8 cellular contexts compared by ENCODE assay signal in the genomic region with DNA sequence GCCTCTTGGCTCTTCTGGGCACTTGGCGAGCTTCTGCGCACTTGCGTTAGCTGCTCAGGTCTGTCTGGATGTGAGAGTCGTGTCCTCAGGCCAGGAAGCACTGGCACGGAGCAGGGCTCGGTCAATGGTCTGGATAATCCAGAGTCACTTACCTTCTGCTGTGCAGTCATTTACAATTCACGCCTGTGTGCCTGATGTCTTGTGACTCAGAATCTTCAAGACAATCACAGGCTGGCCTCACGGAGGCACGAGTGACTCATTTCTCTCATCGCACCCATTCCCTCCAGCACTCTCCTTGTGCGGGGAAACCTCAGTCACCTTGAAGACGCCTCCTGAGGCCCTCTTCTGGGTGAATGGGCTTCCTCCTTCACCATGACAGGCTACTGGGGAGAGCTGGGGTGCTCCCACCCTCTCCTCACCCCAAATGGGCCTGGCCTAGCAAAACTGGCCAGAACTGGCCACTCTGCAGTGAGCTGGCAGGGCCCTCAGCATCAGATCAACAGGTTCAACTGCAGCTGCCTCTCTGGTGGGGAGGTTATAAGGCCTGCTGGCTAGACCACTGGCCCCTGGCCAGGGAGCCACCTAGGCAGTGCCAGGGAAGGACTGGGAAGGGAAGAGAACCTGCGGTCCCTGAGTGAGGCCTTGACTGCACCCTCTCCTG. TPM values are rescaled to one million over a fixed set of nuclear protein-coding genes. Genes with fewer than 3 reads are reported as not detected.
A peak's percentile ranks its signal among the peaks of the same experiment; 100 is the strongest.
DNase-seq lines count a peak whose midpoint lies in the region; ATAC-seq, FAIRE-seq and TF ChIP-seq lines count a peak whose summit lies in the region.

No MANE protein-coding gene starts in this region.

- peaks cover 5% of the 10 kb centered on the region for H3F3A ChIP-seq in DOHH2 (ENCODE audit: control insufficient read depth, insufficient read depth)

- DNase-seq in LHCN-M2 (ENCODE audit: low read depth), result peak; percentile 89
- peak; percentile 77 for DNase-seq in activated CD8-positive, alpha-beta T cell treated with anti-CD3 and anti-CD28 coated beads, Interleukin-2, amount 10 ng/mL, durations not matched to agents 7 days and 5 days
- peak; percentile 71 for DNase-seq in endothelial cell of umbilical vein (ENCODE audit: low read depth, low spot score)
- DNase-seq in osteocyte (ENCODE audit: extremely low spot score, unreplicated experiment), result no peak
- no peak for DNase-seq in upper lobe of right lung

- TF ChIP-seq POLR2A in endothelial cell of umbilical vein (IDR thresholded peaks at IDR 0.05; ENCODE audit: low read depth, low read length), result no peak

- POLR2A ChIA-PET in activated CD8-positive, alpha-beta T cell treated with anti-CD3 and anti-CD28 coated beads, Interleukin-2, amount 10 ng/mL, durations not matched to agents 7 days and 5 days (lab: Charles Lee), result interaction anchor here (0.6 kb wide), 1 partner anchor 143 kb away, joined by 4 read pairs; the partner anchor contains the start of gene RHOT2
- POLR2A ChIA-PET in endothelial cell of umbilical vein (lab: Charles Lee), result no interaction called here

- peak; percentile 98 for FAIRE-seq in endothelial cell of umbilical vein (lab: Jason Lieb, UNC)

- no peak for TF ChIP-seq CTCF in DOHH2 (IDR thresholded peaks at IDR 0.05; ENCODE audit: low read depth, low read length, poor library complexity, severe bottlenecking)
- TF ChIP-seq CTCF in endothelial cell of umbilical vein (IDR thresholded peaks at IDR 0.05; ENCODE audit: extremely low read depth in 1 of 2, insufficient read depth in 1 of 2, low read depth in 1 of 2, low read length in 2 of 2), result no peak
- TF ChIP-seq CTCF in osteocyte (IDR thresholded peaks at IDR 0.05), result no peak
- TF ChIP-seq CTCF in upper lobe of right lung (IDR thresholded peaks at IDR 0.05), result no peak

- H3K79me2 ChIP-seq in DOHH2 (ENCODE audit: control insufficient read depth, low read length), result peaks cover 60% of the 10 kb centered on the region
- H3K79me2 ChIP-seq in endothelial cell of umbilical vein (ENCODE audit: control insufficient read depth, insufficient read depth, low read length), result peaks cover 39% of the 10 kb centered on the region

- CTCF ChIA-PET in activated CD8-positive, alpha-beta T cell treated with anti-CD3 and anti-CD28 coated beads, Interleukin-2, amount 10 ng/mL, durations not matched to agents 7 days and 5 days (lab: Charles Lee), result no interaction called here
- CTCF ChIA-PET in endothelial cell of umbilical vein (lab: Charles Lee), result interaction anchor here (0.8 to 1.2 kb wide), 2 partner anchors 28 to 135 kb away, joined by 3 read pairs; no protein-coding TSS in a partner anchor

- peak overlapping the region; percentile 81 for H3K4me2 ChIP-seq in DOHH2 (ENCODE audit: low read length)
- H3K4me2 ChIP-seq in endothelial cell of umbilical vein (ENCODE audit: insufficient read depth, low read length), result peak overlapping the region; percentile 73

- BruUV-seq in endothelial cell of umbilical vein (replicated peaks; lab: Mats Ljungman, UMichigan), result no TSS peak

- peak; percentile 25 for ATAC-seq in activated CD8-positive, alpha-beta T cell treated with anti-CD3 and anti-CD28 coated beads, Interleukin-2, amount 10 ng/mL, durations not matched to agents 7 days and 5 days
- no peak for ATAC-seq in upper lobe of right lung
- ATAC-seq in HG02938 (IDR thresholded peaks at IDR 0.05; ENCODE audit: unreplicated experiment), result no peak
- ATAC-seq in GM18498 (IDR thresholded peaks at IDR 0.05; ENCODE audit: unreplicated experiment), result no peak

- H3K9me3 ChIP-seq in DOHH2 (ENCODE audit: control insufficient read depth, insufficient read depth, low read length) (no peaks in the 10 kb centered on the region), endothelial cell of umbilical vein (replicated peaks; ENCODE audit: control insufficient read depth, insufficient read depth, low read length) (no peaks in the 10 kb centered on the region), upper lobe of right lung (no peaks in the 10 kb centered on the region)

- intact Hi-C loops in endothelial cell of umbilical vein (cut with micrococcal nuclease) (loop anchor here (2.0 to 5.0 kb wide), 2 partner anchors 42 to 129 kb away; partner anchors contain the start of genes NHLRC4, NME4 and PIGQ), upper lobe of right lung (cut with DNase I) (no loop called here)

- H4K20me1 ChIP-seq in DOHH2 (ENCODE audit: control insufficient read depth, insufficient read depth, low read depth, low read length) (peaks cover 14% of the 10 kb centered on the region), endothelial cell of umbilical vein (replicated peaks; ENCODE audit: control insufficient read depth, extremely low read depth, insufficient read depth, low read length) (no peaks in the 10 kb centered on the region)

- dilution Hi-C loops in endothelial cell of umbilical vein (cut with MboI; ENCODE audit: extremely low pct_ligation_motif_present, low sequenced_read_pairs), result no loop called here

- H3K4me3 ChIP-seq in DOHH2 (ENCODE audit: low read length), result peak overlapping the region; percentile 78
- peak overlapping the region in 2 of 3 experiments; percentile 53 to 81 for H3K4me3 ChIP-seq in endothelial cell of umbilical vein (replicated peaks in 1 of 3; ENCODE audit: insufficient read depth in 1 of 3, low read depth in 1 of 3, low read length in 3 of 3)
- peak overlapping the region; percentile 81 for H3K4me3 ChIP-seq in upper lobe of right lung

- H3K27ac Mint-ChIP-seq in activated CD8-positive, alpha-beta T cell treated with anti-CD3 and anti-CD28 coated beads, Interleukin-2, amount 10 ng/mL, durations not matched to agents 7 days and 5 days, result peak overlapping the region; percentile 90
- H3K27ac Mint-ChIP-seq in osteocyte (ENCODE audit: unreplicated experiment), result peak overlapping the region; percentile 96

- H3K27me3 ChIP-seq in DOHH2 (ENCODE audit: control insufficient read depth, low read length) (no peaks in the 10 kb centered on the region), endothelial cell of umbilical vein (ENCODE audit: control insufficient read depth in 2 of 2, insufficient read depth in 2 of 2, low read length in 2 of 2) (no peaks in the 10 kb centered on the region), upper lobe of right lung (no peaks in the 10 kb centered on the region)

- H2AFZ ChIP-seq in endothelial cell of umbilical vein (ENCODE audit: low read depth, low read length), result no peak overlapping the region

- peaks cover 34% of the 10 kb centered on the region for H3K4me1 Mint-ChIP-seq in activated CD8-positive, alpha-beta T cell treated with anti-CD3 and anti-CD28 coated beads, Interleukin-2, amount 10 ng/mL, durations not matched to agents 7 days and 5 days (ENCODE audit: low read depth)
- peaks cover 45% of the 10 kb centered on the region for H3K4me1 Mint-ChIP-seq in osteocyte (ENCODE audit: unreplicated experiment)

- H3K36me3 ChIP-seq in DOHH2 (ENCODE audit: control insufficient read depth, low read length), result peaks cover 30% of the 10 kb centered on the region
- peaks cover under 1 to 7% of the 10 kb centered on the region in 2 experiments for H3K36me3 ChIP-seq in endothelial cell of umbilical vein (ENCODE audit: control insufficient read depth in 2 of 2, extremely low read depth in 1 of 2, insufficient read depth in 2 of 2, low read length in 2 of 2)
- peaks cover 3% of the 10 kb centered on the region for H3K36me3 ChIP-seq in upper lobe of right lung

- no peaks in the 10 kb centered on the region for H3K27me3 Mint-ChIP-seq in activated CD8-positive, alpha-beta T cell treated with anti-CD3 and anti-CD28 coated beads, Interleukin-2, amount 10 ng/mL, durations not matched to agents 7 days and 5 days (ENCODE audit: low read depth)
- no peaks in the 10 kb centered on the region for H3K27me3 Mint-ChIP-seq in osteocyte (ENCODE audit: unreplicated experiment)

- H3K9ac ChIP-seq in endothelial cell of umbilical vein (replicated peaks; ENCODE audit: extremely low read depth, insufficient read depth, low read length), result peak overlapping the region; percentile 12

- peaks cover 39% of the 10 kb centered on the region for H3K4me1 ChIP-seq in DOHH2 (ENCODE audit: control insufficient read depth, low read length)
- peaks cover 35% of the 10 kb centered on the region for H3K4me1 ChIP-seq in endothelial cell of umbilical vein (ENCODE audit: control insufficient read depth, extremely low read depth, insufficient read depth, low read length)
- peaks cover 24% of the 10 kb centered on the region for H3K4me1 ChIP-seq in upper lobe of right lung

- peak overlapping the region; percentile 81 for H3K4me3 Mint-ChIP-seq in activated CD8-positive, alpha-beta T cell treated with anti-CD3 and anti-CD28 coated beads, Interleukin-2, amount 10 ng/mL, durations not matched to agents 7 days and 5 days
- H3K4me3 Mint-ChIP-seq in osteocyte (ENCODE audit: unreplicated experiment), result peak overlapping the region; percentile 84

- H3K27ac ChIP-seq in DOHH2 (ENCODE audit: low read depth, low read length) (0 out of 2 replicates have a peak overlapping the region, but pooled peaks have one; percentile 20), endothelial cell of umbilical vein (ENCODE audit: insufficient read depth, low read depth, low read length) (peak overlapping the region; percentile 90), upper lobe of right lung (peak overlapping the region; percentile 97)

- no peaks in the 10 kb centered on the region for H3K9me1 ChIP-seq in endothelial cell of umbilical vein (replicated peaks; ENCODE audit: control insufficient read depth, extremely low read depth, insufficient read depth, low read length)

- H3K9me2 ChIP-seq in DOHH2 (replicated peaks; ENCODE audit: control insufficient read depth, low read length), result no peaks in the 10 kb centered on the region

- H3K36me3 Mint-ChIP-seq in activated CD8-positive, alpha-beta T cell treated with anti-CD3 and anti-CD28 coated beads, Interleukin-2, amount 10 ng/mL, durations not matched to agents 7 days and 5 days (ENCODE audit: low read depth), result peaks cover 13% of the 10 kb centered on the region
- H3K36me3 Mint-ChIP-seq in osteocyte (ENCODE audit: unreplicated experiment), result peaks cover 6% of the 10 kb centered on the region

- no peaks in the 10 kb centered on the region for H3K9me3 Mint-ChIP-seq in activated CD8-positive, alpha-beta T cell treated with anti-CD3 and anti-CD28 coated beads, Interleukin-2, amount 10 ng/mL, durations not matched to agents 7 days and 5 days (ENCODE audit: insufficient read depth)
- H3K9me3 Mint-ChIP-seq in osteocyte (ENCODE audit: unreplicated experiment), result no peaks in the 10 kb centered on the region

RNA-seq across cellular contexts. Expression of gene CAPN15, which starts 1.9 kb away (rescaled TPM):
- 66.5 and 71.1 TPM in 2 replicates for total RNA-seq in LHCN-M2 (2014; rRNA removed)
- polyA plus RNA-seq in LHCN-M2 (2012), result 19.5 TPM
- 10 to 100 TPM; 85.3 to 93.0 TPM for total RNA-seq in activated CD8-positive, alpha-beta T cell treated with anti-CD3 and anti-CD28 coated beads, Interleukin-2, amount 10 ng/mL, durations not matched to agents 7 days and 5 days
- 65.0 and 70.1 TPM in 2 replicates for total RNA-seq in endothelial cell of umbilical vein
- 33.9 and 48.6 TPM in 2 replicates for polyA plus RNA-seq in endothelial cell of umbilical vein
- polyA plus RNA-seq in endothelial cell of umbilical vein (2011; cell fraction: cytosol; rRNA removed), result 14.6 and 22.7 TPM in 2 replicates
- 63.6 and 68.1 TPM in 2 replicates for polyA plus RNA-seq in endothelial cell of umbilical vein (2011; cell fraction: nucleus; rRNA removed)
- 20.7 and 35.9 TPM in 2 replicates for polyA plus RNA-seq in endothelial cell of umbilical vein (2012)
- 17.2 and 27.8 TPM in 2 replicates for polyA minus RNA-seq in endothelial cell of umbilical vein
- polyA minus RNA-seq in endothelial cell of umbilical vein (2011; cell fraction: cytosol; rRNA and poly(A)+ RNA removed), result 47.6 TPM
- 21.5 and 36.2 TPM in 2 replicates for polyA minus RNA-seq in endothelial cell of umbilical vein (2011; cell fraction: nucleus; rRNA and poly(A)+ RNA removed)
- 38.3 and 39.9 TPM in 2 replicates for total RNA-seq in osteocyte
- total RNA-seq in upper lobe of right lung, result 45.2 TPM

RNA-seq across cellular contexts. Expression of gene PRR35, which starts 34.5 kb away (rescaled TPM):
- total RNA-seq in LHCN-M2 (2014; rRNA removed) (0.06 TPM in 1 of 2 replicates, not detected in the other), endothelial cell of umbilical vein (not detected in 2 replicates), osteocyte (not detected in 2 replicates), upper lobe of right lung (not detected)
- 0.02 TPM for polyA plus RNA-seq in LHCN-M2 (2012)
- total RNA-seq in activated CD8-positive, alpha-beta T cell treated with anti-CD3 and anti-CD28 coated beads, Interleukin-2, amount 10 ng/mL, durations not matched to agents 7 days and 5 days, result not detected
- not detected in 2 replicates for polyA plus RNA-seq in endothelial cell of umbilical vein
- not detected in 2 replicates for polyA plus RNA-seq in endothelial cell of umbilical vein (2011; cell fraction: cytosol; rRNA removed)
- polyA plus RNA-seq in endothelial cell of umbilical vein (2011; cell fraction: nucleus; rRNA removed), result not detected in 2 replicates
- not detected in 2 replicates for polyA plus RNA-seq in endothelial cell of umbilical vein (2012)
- polyA minus RNA-seq in endothelial cell of umbilical vein, result not detected in 2 replicates
- not detected for polyA minus RNA-seq in endothelial cell of umbilical vein (2011; cell fraction: cytosol; rRNA and poly(A)+ RNA removed)
- polyA minus RNA-seq in endothelial cell of umbilical vein (2011; cell fraction: nucleus; rRNA and poly(A)+ RNA removed), result not detected in 2 replicates

RNA-seq across cellular contexts. Expression of gene NHLRC4, which starts 41.2 kb away (rescaled TPM):
- total RNA-seq in LHCN-M2 (2014; rRNA removed) (0.11 TPM in 1 of 2 replicates, not detected in the other), endothelial cell of umbilical vein (0.30 and 0.73 TPM in 2 replicates), osteocyte (0.57 and 1.7 TPM in 2 replicates), upper lobe of right lung (0.98 TPM)
- not detected for polyA plus RNA-seq in LHCN-M2 (2012)
- 1 to 10 TPM; 1.6 TPM for total RNA-seq in activated CD8-positive, alpha-beta T cell treated with anti-CD3 and anti-CD28 coated beads, Interleukin-2, amount 10 ng/mL, durations not matched to agents 7 days and 5 days
- 0.94 and 0.96 TPM in 2 replicates for polyA plus RNA-seq in endothelial cell of umbilical vein
- polyA plus RNA-seq in endothelial cell of umbilical vein (2011; cell fraction: cytosol; rRNA removed), result 0.40 and 0.55 TPM in 2 replicates
- 0.61 and 0.97 TPM in 2 replicates for polyA plus RNA-seq in endothelial cell of umbilical vein (2011; cell fraction: nucleus; rRNA removed)
- polyA plus RNA-seq in endothelial cell of umbilical vein (2012), result 0.44 and 0.56 TPM in 2 replicates
- 0.42 TPM in 1 of 2 replicates, not detected in the other for polyA minus RNA-seq in endothelial cell of umbilical vein
- not detected for polyA minus RNA-seq in endothelial cell of umbilical vein (2011; cell fraction: cytosol; rRNA and poly(A)+ RNA removed)
- 0.34 and 0.38 TPM in 2 replicates for polyA minus RNA-seq in endothelial cell of umbilical vein (2011; cell fraction: nucleus; rRNA and poly(A)+ RNA removed)

RNA-seq across cellular contexts. Expression of gene PIGQ, which starts 44.1 kb away (rescaled TPM):
- total RNA-seq in LHCN-M2 (2014; rRNA removed), result 46.7 and 51.4 TPM in 2 replicates
- 20.0 TPM for polyA plus RNA-seq in LHCN-M2 (2012)
- 10 to 100 TPM; 41.2 to 43.0 TPM for total RNA-seq in activated CD8-positive, alpha-beta T cell treated with anti-CD3 and anti-CD28 coated beads, Interleukin-2, amount 10 ng/mL, durations not matched to agents 7 days and 5 days
- 56.8 and 67.7 TPM in 2 replicates for total RNA-seq in endothelial cell of umbilical vein
- polyA plus RNA-seq in endothelial cell of umbilical vein, result 66.9 and 82.9 TPM in 2 replicates
- polyA plus RNA-seq in endothelial cell of umbilical vein (2011; cell fraction: cytosol; rRNA removed), result 30.5 and 46.1 TPM in 2 replicates
- polyA plus RNA-seq in endothelial cell of umbilical vein (2011; cell fraction: nucleus; rRNA removed), result 108 and 124 TPM in 2 replicates
- polyA plus RNA-seq in endothelial cell of umbilical vein (2012), result 21.3 and 30.6 TPM in 2 replicates
- polyA minus RNA-seq in endothelial cell of umbilical vein, result 42.4 and 65.2 TPM in 2 replicates
- polyA minus RNA-seq in endothelial cell of umbilical vein (2011; cell fraction: cytosol; rRNA and poly(A)+ RNA removed), result 51.1 TPM
- polyA minus RNA-seq in endothelial cell of umbilical vein (2011; cell fraction: nucleus; rRNA and poly(A)+ RNA removed), result 30.8 and 49.5 TPM in 2 replicates
- 62.0 and 63.6 TPM in 2 replicates for total RNA-seq in osteocyte
- 59.4 TPM for total RNA-seq in upper lobe of right lung

Comparison
In these comparisons a context has a peak if more than half of its experiments do, and no peak if none do; other contexts are left out.
1. H3K27ac ChIP-seq: peak in every context shown above with its lines; median percentile 97 in upper lobe of right lung; 90 in endothelial cell of umbilical vein; 20 in DOHH2.
2. DNase-seq: peak in LHCN-M2 (single experiment), activated CD8-positive, alpha-beta T cell treated with anti-CD3 and anti-CD28 coated beads, Interleukin-2, amount 10 ng/mL, durations not matched to agents 7 days and 5 days (single experiment) and endothelial cell of umbilical vein (single experiment); none in osteocyte (single experiment) and upper lobe of right lung (single experiment).
3. Peak in every context shown above with its lines, with median percentiles within 50 percentile points of each other: H3K4me3 ChIP-seq.